ENCODE assay signal across 15 cellular contexts in the genomic region with DNA sequence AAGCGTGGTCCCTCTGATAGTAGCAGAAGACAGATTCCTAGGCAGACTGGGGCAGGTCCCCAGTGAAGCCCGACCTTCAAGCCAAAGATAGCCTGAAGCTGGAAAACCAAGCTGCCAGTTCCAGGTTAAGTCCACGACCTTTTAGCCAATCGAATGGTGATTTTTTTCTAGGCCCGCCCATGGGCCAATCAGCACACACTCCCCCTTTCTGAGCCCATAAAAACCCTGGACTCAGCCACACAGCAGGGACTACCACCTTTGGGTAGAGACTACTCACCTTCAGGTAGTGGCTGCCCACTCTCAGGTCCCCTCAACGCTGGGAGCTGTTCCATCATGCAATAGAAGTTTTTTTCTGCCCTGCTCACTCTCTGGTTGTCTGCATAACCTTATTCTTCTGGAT.
"Had no signal": no experiment of that assay in that cellular context is flagged by ENCODE, and none has a peak within 500 bp of the region (broad histone marks: within the 10 kb centered on the region; RNA-seq: fewer than 3 reads in every experiment).

No MANE protein-coding gene starts in this region.

- H3K36me3 Mint-ChIP-seq: T-cell had no signal

- DNase-seq: activated CD4-positive, alpha-beta memory T cell treated with anti-CD3 and anti-CD28 coated beads, Interleukin-2, amount 10 ng/mL, durations not matched to agents 7 days and 5 days; activated CD4-positive, alpha-beta T cell treated with anti-CD3 and anti-CD28 coated beads for 36 hours; activated CD8-positive, alpha-beta memory T cell treated with anti-CD3 and anti-CD28 coated beads, Interleukin-2, amount 50 U/mL, for 4 hours; cortex of kidney; effector CD8-positive, alpha-beta T cell; gastrocnemius medialis; hippocampal formation; retina; T-cell; T1000; transverse colon had no signal

- H3K4me3 Mint-ChIP-seq: activated CD4-positive, alpha-beta memory T cell treated with anti-CD3 and anti-CD28 coated beads, Interleukin-2, amount 10 ng/mL, durations not matched to agents 7 days and 5 days; activated CD4-positive, alpha-beta T cell treated with anti-CD3 and anti-CD28 coated beads for 36 hours; T-cell had no signal

- H3K27me3 ChIP-seq: ascending aorta, gastrocnemius medialis, ovary, transverse colon had no signal

- H3K27ac Mint-ChIP-seq: activated CD4-positive, alpha-beta memory T cell treated with anti-CD3 and anti-CD28 coated beads, Interleukin-2, amount 10 ng/mL, durations not matched to agents 7 days and 5 days; activated CD4-positive, alpha-beta T cell treated with anti-CD3 and anti-CD28 coated beads for 36 hours; T-cell had no signal

- ATAC-seq: activated CD4-positive, alpha-beta T cell treated with anti-CD3 and anti-CD28 coated beads for 36 hours; gastrocnemius medialis; T-cell had no signal

- H3K36me3 ChIP-seq: ovary, transverse colon had no signal

- H3K4me3 ChIP-seq: ascending aorta, gastrocnemius medialis, ovary, SK-N-MC, smooth muscle cell, transverse colon had no signal

- H3K9me3 Mint-ChIP-seq: activated CD4-positive, alpha-beta memory T cell treated with anti-CD3 and anti-CD28 coated beads, Interleukin-2, amount 10 ng/mL, durations not matched to agents 7 days and 5 days; T-cell had no signal

- H3K9me3 ChIP-seq: ascending aorta, gastrocnemius medialis, ovary, transverse colon had no signal

- H3K27ac ChIP-seq: gastrocnemius medialis, SK-N-MC had no signal
